In genomic region chr2:242075683-242076082, GRCh38 we compare ENCODE assay signal across 21 cellular contexts.
A peak's percentile ranks its signal among the peaks of the same experiment; 100 is the strongest.
DNase-seq lines count a peak whose midpoint lies in the region; ATAC-seq, FAIRE-seq and TF ChIP-seq lines count a peak whose summit lies in the region.
"Had no signal": no experiment of that assay in that cellular context is flagged by ENCODE, and none has a peak within 500 bp of the region (broad histone marks: within the 10 kb centered on the region; RNA-seq: fewer than 3 reads in every experiment).

No MANE protein-coding gene starts in this region.

- peak overlapping the region; percentile 29 for H3K4me2 ChIP-seq in astrocyte (ENCODE audit: low read length)
- H3K4me2 ChIP-seq: hepatocyte, neural progenitor cell had no signal

- H3K36me3 ChIP-seq in astrocyte (ENCODE audit: insufficient read depth, low read length) (no peaks in the 10 kb centered on the region), right lobe of liver (no peaks in the 10 kb centered on the region), kidney (ENCODE audit: control insufficient read depth in 1 of 2, insufficient read depth in 2 of 2, low read length in 2 of 2) (no peaks in the 10 kb centered on the region)
- H3K36me3 ChIP-seq: BE2C, cardiac muscle cell, neural progenitor cell had no signal

- no peaks in the 10 kb centered on the region for H4K20me1 ChIP-seq in astrocyte (ENCODE audit: insufficient read depth, low read length)

- H3K27me3 ChIP-seq in astrocyte (ENCODE audit: insufficient read depth, low read length) (peaks cover 5% of the 10 kb centered on the region), right lobe of liver (no peaks in the 10 kb centered on the region)
- H3K27me3 ChIP-seq: BE2C, cardiac muscle cell, hepatocyte, neural progenitor cell had no signal

- H3K4me1 Mint-ChIP-seq in astrocyte (ENCODE audit: low read depth, unreplicated experiment): peaks cover 10% of the 10 kb centered on the region

- H3K9ac ChIP-seq in astrocyte (ENCODE audit: low read length): no peak overlapping the region
- H3K9ac ChIP-seq in kidney (ENCODE audit: low read length in 2 of 2): no peak overlapping the region
- H3K9ac ChIP-seq: neural progenitor cell had no signal

- WGBS in right lobe of liver (ENCODE audit: insufficient coverage, low coverage, low lambda C conversion rate, missing lambda C conversion rate): 22% methylated on average over 3 of the region's 6 CpGs

- no peak for TF ChIP-seq CTCF in astrocyte (IDR thresholded peaks at IDR 0.05; ENCODE audit: insufficient read depth, low read depth, low read length)
- no peak for TF ChIP-seq CTCF in right lobe of liver (IDR thresholded peaks at IDR 0.05)
- no peak for TF ChIP-seq CTCF in kidney (IDR thresholded peaks at IDR 0.05; ENCODE audit: borderline replicate concordance, extremely low read depth, insufficient read depth)

- no peaks in the 10 kb centered on the region for H3K79me2 ChIP-seq in astrocyte (ENCODE audit: insufficient read depth, low read length)
- H3K79me2 ChIP-seq: hepatocyte had no signal

- H3K9me3 Mint-ChIP-seq in astrocyte (ENCODE audit: unreplicated experiment): no peaks in the 10 kb centered on the region
- H3K9me3 Mint-ChIP-seq: activated CD4-positive, alpha-beta memory T cell treated with anti-CD3 and anti-CD28 coated beads for 36 hours; activated naive CD4-positive, alpha-beta T cell treated with anti-CD3 and anti-CD28 coated beads, Interleukin-2, amount 50 U/mL, for 72 hours; activated T-cell treated with anti-CD3 and anti-CD28 coated beads, Interleukin-2, amount 50 U/mL, for 24 hours; neural progenitor cell had no signal

- H3K27me3 Mint-ChIP-seq in astrocyte (ENCODE audit: low read depth, unreplicated experiment): peaks cover 47% of the 10 kb centered on the region

- H2AFZ ChIP-seq in astrocyte (ENCODE audit: low read depth, low read length): no peak overlapping the region
- H2AFZ ChIP-seq: hepatocyte, neural progenitor cell had no signal

- peak; percentile 1 for DNase-seq in DMS153 (lab: John Stamatoyannopoulos, UW)
- DNase-seq in NCI-H146 treated with DMSO at 0.1 percent for 48 hours (lab: John Stamatoyannopoulos, UW; ENCODE audit: unreplicated experiment): peak; percentile 56
- peak; percentile 10 for DNase-seq in astrocyte (ENCODE audit: low read depth)
- peak in 2 of 3 donors; percentile 54 to 76 for DNase-seq in right lobe of liver
- DNase-seq in amygdala (lab: John Stamatoyannopoulos, UW): no peak
- no peak for DNase-seq in kidney
- DNase-seq: activated CD4-positive, alpha-beta memory T cell treated with anti-CD3 and anti-CD28 coated beads for 36 hours; activated T-cell treated with anti-CD3 and anti-CD28 coated beads, Interleukin-2, amount 50 U/mL, for 24 hours; BE2C; H7; NCI-H1930; NCI-H524 treated with DMSO at 0.1 percent for 48 hours; stimulated activated CD4-positive, alpha-beta T cell treated with anti-CD3 and anti-CD28 coated beads, Interleukin-15, amount 100 ng/mL, for 24 hours; stimulated activated naive CD4-positive, alpha-beta T cell; trophoblast cell had no signal

- H3K27ac Mint-ChIP-seq in astrocyte (ENCODE audit: unreplicated experiment): no peak overlapping the region
- H3K27ac Mint-ChIP-seq: activated CD4-positive, alpha-beta memory T cell treated with anti-CD3 and anti-CD28 coated beads for 36 hours; activated naive CD4-positive, alpha-beta T cell treated with anti-CD3 and anti-CD28 coated beads, Interleukin-2, amount 50 U/mL, for 72 hours; activated T-cell treated with anti-CD3 and anti-CD28 coated beads, Interleukin-2, amount 50 U/mL, for 24 hours; neural progenitor cell had no signal

- no peak overlapping the region for H3K4me3 Mint-ChIP-seq in astrocyte (ENCODE audit: unreplicated experiment)
- H3K4me3 Mint-ChIP-seq: activated CD4-positive, alpha-beta memory T cell treated with anti-CD3 and anti-CD28 coated beads for 36 hours; activated T-cell treated with anti-CD3 and anti-CD28 coated beads, Interleukin-2, amount 50 U/mL, for 24 hours; neural progenitor cell had no signal

- H3K36me3 Mint-ChIP-seq in astrocyte (ENCODE audit: low read depth, unreplicated experiment): no peaks in the 10 kb centered on the region
- H3K36me3 Mint-ChIP-seq: activated CD4-positive, alpha-beta memory T cell treated with anti-CD3 and anti-CD28 coated beads for 36 hours; activated naive CD4-positive, alpha-beta T cell treated with anti-CD3 and anti-CD28 coated beads, Interleukin-2, amount 50 U/mL, for 72 hours; neural progenitor cell had no signal

- H3K4me1 ChIP-seq in astrocyte (ENCODE audit: insufficient read depth, low read length) (peaks cover 10% of the 10 kb centered on the region), right lobe of liver (peaks cover 0 to 32% (median 12%) of the 10 kb centered on the region in 4 donors), kidney (ENCODE audit: control insufficient read depth in 1 of 2, insufficient read depth in 1 of 2, low read depth in 1 of 2, low read length in 2 of 2) (no peaks in the 10 kb centered on the region)
- H3K4me1 ChIP-seq: BE2C, neural progenitor cell had no signal

- ATAC-seq in right lobe of liver: peak; percentile 59 to 70 (median 66)
- no peak for ATAC-seq in HG03196 (IDR thresholded peaks at IDR 0.05; ENCODE audit: unreplicated experiment)
- ATAC-seq in HG03354 (IDR thresholded peaks at IDR 0.05; ENCODE audit: poor library complexity, severe bottlenecking, unreplicated experiment): no peak
- ATAC-seq: activated naive CD4-positive, alpha-beta T cell treated with anti-CD3 and anti-CD28 coated beads, Interleukin-2, amount 50 U/mL, for 72 hours had no signal

- H3K9me3 ChIP-seq in astrocyte (ENCODE audit: insufficient read depth, low read depth, low read length) (no peaks in the 10 kb centered on the region), right lobe of liver (no peaks in the 10 kb centered on the region), kidney (ENCODE audit: control insufficient read depth in 1 of 2, low read length in 2 of 2) (no peaks in the 10 kb centered on the region)
- H3K9me3 ChIP-seq: BE2C had no signal

- no peak overlapping the region for H3K4me3 ChIP-seq in astrocyte (ENCODE audit: insufficient read depth, low read depth, low read length)
- no peak overlapping the region for H3K4me3 ChIP-seq in right lobe of liver
- H3K4me3 ChIP-seq in kidney (ENCODE audit: low read length in 2 of 2): no peak overlapping the region
- H3K4me3 ChIP-seq: cardiac muscle cell, hepatocyte, neural progenitor cell had no signal

- no peak overlapping the region for H3K27ac ChIP-seq in astrocyte (ENCODE audit: low read depth, low read length)
- H3K27ac ChIP-seq in right lobe of liver: peak overlapping the region; percentile 23 to 51 (median 33)
- no peak overlapping the region for H3K27ac ChIP-seq in kidney (ENCODE audit: low read depth in 2 of 2, low read length in 2 of 2)
- H3K27ac ChIP-seq: cardiac muscle cell, hepatocyte, neural progenitor cell had no signal

- no peak for TF ChIP-seq POLR2A in right lobe of liver (IDR thresholded peaks at IDR 0.05)

- no peak for FAIRE-seq in astrocyte (lab: Jason Lieb, UNC)
- no peak for FAIRE-seq in kidney (lab: Jason Lieb, UNC)

- intact Hi-C loops in right lobe of liver (cut with DNase I) (no loop called here), kidney (cut with DNase I) (no loop called here)

Comparison
In these comparisons a context has a peak if more than half of its experiments do, and no peak if none do; other contexts are left out.
1. DNase-seq: peak in DMS153 (single experiment), NCI-H146 treated with DMSO at 0.1 percent for 48 hours (single experiment), astrocyte (single experiment) and right lobe of liver (2 of 3); none in amygdala (0 of 56) and kidney (single experiment).
2. H3K27ac ChIP-seq: peak in right lobe of liver (3 of 3); none in astrocyte (single experiment) and kidney (0 of 2).
3. ATAC-seq: peak in right lobe of liver (4 of 4); none in HG03196 (single experiment) and HG03354 (single experiment).